ENCODE assay signal across 1 cellular context in the genomic region with DNA sequence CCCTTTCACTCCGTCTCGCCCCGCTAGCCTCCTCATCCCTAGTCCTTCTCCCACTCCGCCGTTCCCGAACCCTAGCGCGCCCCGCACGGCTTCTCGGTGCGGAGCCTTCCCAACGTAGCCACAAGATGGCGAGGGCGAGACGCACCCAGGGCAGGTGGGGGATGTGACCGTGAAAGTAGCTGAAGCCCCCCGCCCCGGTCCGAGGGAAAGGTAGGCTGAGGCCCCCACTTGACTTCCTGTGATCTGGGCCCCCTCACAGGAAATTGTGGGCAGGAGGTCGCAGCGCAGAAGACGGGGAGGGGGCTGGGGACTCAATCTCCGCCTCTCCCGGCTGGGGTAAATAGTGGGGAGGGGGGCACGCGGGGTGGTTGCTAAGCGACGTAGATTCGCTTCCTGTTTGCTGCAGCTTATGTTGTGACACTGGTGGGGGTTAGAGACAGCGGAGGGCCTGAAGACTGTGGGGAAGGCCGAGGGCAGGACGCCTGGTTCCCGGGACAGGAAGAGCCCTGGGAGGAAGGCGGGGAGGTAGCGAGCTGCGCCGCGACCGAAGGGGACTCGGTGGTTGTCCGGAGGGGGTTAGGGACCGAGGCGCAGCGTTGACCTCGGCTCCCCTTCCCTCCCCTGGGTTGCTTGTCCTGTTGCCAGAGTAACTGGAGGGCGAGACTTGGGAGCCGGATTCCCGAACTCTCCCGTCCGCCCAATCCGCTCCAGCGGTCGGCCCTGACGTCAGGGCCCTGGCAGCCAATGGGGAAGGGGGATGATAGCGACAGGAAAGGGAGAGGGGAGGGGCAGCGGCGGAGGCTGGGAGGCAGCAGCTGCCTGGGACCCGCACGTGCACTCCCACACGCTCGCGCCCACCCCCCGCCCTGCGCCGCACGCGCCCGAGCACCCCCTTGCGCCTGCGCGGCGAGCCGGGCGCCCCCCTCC.
TF ChIP-seq lines count a peak whose summit lies in the region.

No MANE protein-coding gene starts in this region.

TF ChIP-seq in K562, 482 proteins besides CTCF, POLR2A, EP300 and RAD21 (continued from another document and continues in another):
- TF ChIP-seq, protein P1, sequence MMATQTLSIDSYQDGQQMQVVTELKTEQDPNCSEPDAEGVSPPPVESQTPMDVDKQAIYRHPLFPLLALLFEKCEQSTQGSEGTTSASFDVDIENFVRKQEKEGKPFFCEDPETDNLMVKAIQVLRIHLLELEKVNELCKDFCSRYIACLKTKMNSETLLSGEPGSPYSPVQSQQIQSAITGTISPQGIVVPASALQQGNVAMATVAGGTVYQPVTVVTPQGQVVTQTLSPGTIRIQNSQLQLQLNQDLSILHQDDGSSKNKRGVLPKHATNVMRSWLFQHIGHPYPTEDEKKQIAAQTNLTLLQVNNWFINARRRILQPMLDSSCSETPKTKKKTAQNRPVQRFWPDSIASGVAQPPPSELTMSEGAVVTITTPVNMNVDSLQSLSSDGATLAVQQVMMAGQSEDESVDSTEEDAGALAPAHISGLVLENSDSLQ (IDR thresholded peaks at IDR 0.05): peak; percentile 42; the same call in 1 of the 2 replicates
- TF ChIP-seq SUPT5H (IDR thresholded peaks at IDR 0.05) (no peak), POLR2B (IDR thresholded peaks at IDR 0.05; ENCODE audit: low read depth, partially characterized antibody) (no peak), ZNF3 (CRISPR knock-in tag; IDR thresholded peaks at IDR 0.05) (no peak), ETV6 (IDR thresholded peaks at IDR 0.05; ENCODE audit: borderline replicate concordance in 1 of 2, low read depth in 2 of 2, low read length in 1 of 2) (no peak), ETV6 (CRISPR knock-in tag; IDR thresholded peaks at IDR 0.05; ENCODE audit: borderline replicate concordance) (no peak), EP400 (IDR thresholded peaks at IDR 0.05) (peak; percentile 24; the same call in 1 of the 2 replicates), MXI1 (IDR thresholded peaks at IDR 0.05; ENCODE audit: low read depth, low read length) (peak; percentile 85), SREBF1 (IDR thresholded peaks at IDR 0.05; ENCODE audit: borderline replicate concordance, low read depth, low read length) (no peak), C11orf30 (IDR thresholded peaks at IDR 0.05; ENCODE audit: low read depth) (no peak), POLR2AphosphoS5 (IDR thresholded peaks at IDR 0.05; ENCODE audit: control insufficient read depth, insufficient read depth, low read depth, low read length) (no peak), CAMTA2 (CRISPR knock-in tag; conservative IDR thresholded peaks at IDR 0.05) (no peak), GABPB2 (CRISPR knock-in tag; conservative IDR thresholded peaks at IDR 0.05) (no peak), CTBP1 (IDR thresholded peaks at IDR 0.05; ENCODE audit: borderline replicate concordance) (peak; percentile 46), ZNF76 (CRISPR knock-in tag; IDR thresholded peaks at IDR 0.05; ENCODE audit: borderline replicate concordance) (no peak), ZNF449 (CRISPR knock-in tag; IDR thresholded peaks at IDR 0.05) (no peak), CREB3 (tag; conservative IDR thresholded peaks at IDR 0.05; ENCODE audit: low read depth) (no peak), BCOR (IDR thresholded peaks at IDR 0.05) (no peak; the same call in 1 of the 2 replicates), HMGXB4 (CRISPR knock-in tag; IDR thresholded peaks at IDR 0.05) (no peak), CLOCK (CRISPR knock-in tag; IDR thresholded peaks at IDR 0.05; ENCODE audit: borderline replicate concordance) (no peak; the same call in 1 of the 2 replicates), IFI16 (CRISPR knock-in tag; IDR thresholded peaks at IDR 0.05) (no peak), ZNF134 (CRISPR knock-in tag; conservative IDR thresholded peaks at IDR 0.05) (no peak), HDAC3 (IDR thresholded peaks at IDR 0.05; ENCODE audit: borderline replicate concordance, partially characterized antibody) (no peak), ARID2 (IDR thresholded peaks at IDR 0.05) (0 out of 2 replicates have a peak, but pooled peaks have one; percentile 9), ELK3 (CRISPR knock-in tag; IDR thresholded peaks at IDR 0.05) (no peak), RCOR1 (IDR thresholded peaks at IDR 0.05; ENCODE audit: borderline replicate concordance in 1 of 2, low read depth in 2 of 2, low read length in 2 of 2) (no peak), NFYB (IDR thresholded peaks at IDR 0.05; ENCODE audit: extremely low read depth, insufficient read length) (peak; percentile 64), ZNF589 (CRISPR knock-in tag; IDR thresholded peaks at IDR 0.05; ENCODE audit: low read depth) (no peak), IRF1 (CRISPR knock-in tag; IDR thresholded peaks at IDR 0.05; ENCODE audit: borderline replicate concordance) (no peak), SRSF3 (IDR thresholded peaks at IDR 0.05; ENCODE audit: insufficient read depth, low read length) (no peak)
- TF ChIP-seq, protein P2, sequence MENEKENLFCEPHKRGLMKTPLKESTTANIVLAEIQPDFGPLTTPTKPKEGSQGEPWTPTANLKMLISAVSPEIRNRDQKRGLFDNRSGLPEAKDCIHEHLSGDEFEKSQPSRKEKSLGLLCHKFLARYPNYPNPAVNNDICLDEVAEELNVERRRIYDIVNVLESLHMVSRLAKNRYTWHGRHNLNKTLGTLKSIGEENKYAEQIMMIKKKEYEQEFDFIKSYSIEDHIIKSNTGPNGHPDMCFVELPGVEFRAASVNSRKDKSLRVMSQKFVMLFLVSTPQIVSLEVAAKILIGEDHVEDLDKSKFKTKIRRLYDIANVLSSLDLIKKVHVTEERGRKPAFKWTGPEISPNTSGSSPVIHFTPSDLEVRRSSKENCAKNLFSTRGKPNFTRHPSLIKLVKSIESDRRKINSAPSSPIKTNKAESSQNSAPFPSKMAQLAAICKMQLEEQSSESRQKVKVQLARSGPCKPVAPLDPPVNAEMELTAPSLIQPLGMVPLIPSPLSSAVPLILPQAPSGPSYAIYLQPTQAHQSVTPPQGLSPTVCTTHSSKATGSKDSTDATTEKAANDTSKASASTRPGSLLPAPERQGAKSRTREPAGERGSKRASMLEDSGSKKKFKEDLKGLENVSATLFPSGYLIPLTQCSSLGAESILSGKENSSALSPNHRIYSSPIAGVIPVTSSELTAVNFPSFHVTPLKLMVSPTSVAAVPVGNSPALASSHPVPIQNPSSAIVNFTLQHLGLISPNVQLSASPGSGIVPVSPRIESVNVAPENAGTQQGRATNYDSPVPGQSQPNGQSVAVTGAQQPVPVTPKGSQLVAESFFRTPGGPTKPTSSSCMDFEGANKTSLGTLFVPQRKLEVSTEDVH (IDR thresholded peaks at IDR 0.05; ENCODE audit: low read depth, partially characterized antibody): no peak
- TF ChIP-seq, protein P3, sequence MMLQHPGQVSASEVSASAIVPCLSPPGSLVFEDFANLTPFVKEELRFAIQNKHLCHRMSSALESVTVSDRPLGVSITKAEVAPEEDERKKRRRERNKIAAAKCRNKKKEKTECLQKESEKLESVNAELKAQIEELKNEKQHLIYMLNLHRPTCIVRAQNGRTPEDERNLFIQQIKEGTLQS (IDR thresholded peaks at IDR 0.05): no peak
- TF ChIP-seq, protein P3 (CRISPR knock-in tag; conservative IDR thresholded peaks at IDR 0.05): no peak
- TF ChIP-seq, protein P4, sequence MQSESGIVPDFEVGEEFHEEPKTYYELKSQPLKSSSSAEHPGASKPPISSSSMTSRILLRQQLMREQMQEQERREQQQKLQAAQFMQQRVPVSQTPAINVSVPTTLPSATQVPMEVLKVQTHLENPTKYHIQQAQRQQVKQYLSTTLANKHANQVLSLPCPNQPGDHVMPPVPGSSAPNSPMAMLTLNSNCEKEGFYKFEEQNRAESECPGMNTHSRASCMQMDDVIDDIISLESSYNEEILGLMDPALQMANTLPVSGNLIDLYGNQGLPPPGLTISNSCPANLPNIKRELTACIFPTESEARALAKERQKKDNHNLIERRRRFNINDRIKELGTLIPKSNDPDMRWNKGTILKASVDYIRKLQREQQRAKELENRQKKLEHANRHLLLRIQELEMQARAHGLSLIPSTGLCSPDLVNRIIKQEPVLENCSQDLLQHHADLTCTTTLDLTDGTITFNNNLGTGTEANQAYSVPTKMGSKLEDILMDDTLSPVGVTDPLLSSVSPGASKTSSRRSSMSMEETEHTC (IDR thresholded peaks at IDR 0.05): peak; percentile 42; the same call in 1 of the 2 replicates
- TF ChIP-seq, protein P5, sequence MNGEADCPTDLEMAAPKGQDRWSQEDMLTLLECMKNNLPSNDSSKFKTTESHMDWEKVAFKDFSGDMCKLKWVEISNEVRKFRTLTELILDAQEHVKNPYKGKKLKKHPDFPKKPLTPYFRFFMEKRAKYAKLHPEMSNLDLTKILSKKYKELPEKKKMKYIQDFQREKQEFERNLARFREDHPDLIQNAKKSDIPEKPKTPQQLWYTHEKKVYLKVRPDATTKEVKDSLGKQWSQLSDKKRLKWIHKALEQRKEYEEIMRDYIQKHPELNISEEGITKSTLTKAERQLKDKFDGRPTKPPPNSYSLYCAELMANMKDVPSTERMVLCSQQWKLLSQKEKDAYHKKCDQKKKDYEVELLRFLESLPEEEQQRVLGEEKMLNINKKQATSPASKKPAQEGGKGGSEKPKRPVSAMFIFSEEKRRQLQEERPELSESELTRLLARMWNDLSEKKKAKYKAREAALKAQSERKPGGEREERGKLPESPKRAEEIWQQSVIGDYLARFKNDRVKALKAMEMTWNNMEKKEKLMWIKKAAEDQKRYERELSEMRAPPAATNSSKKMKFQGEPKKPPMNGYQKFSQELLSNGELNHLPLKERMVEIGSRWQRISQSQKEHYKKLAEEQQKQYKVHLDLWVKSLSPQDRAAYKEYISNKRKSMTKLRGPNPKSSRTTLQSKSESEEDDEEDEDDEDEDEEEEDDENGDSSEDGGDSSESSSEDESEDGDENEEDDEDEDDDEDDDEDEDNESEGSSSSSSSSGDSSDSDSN (IDR thresholded peaks at IDR 0.05; ENCODE audit: borderline replicate concordance in 1 of 2, low read depth in 2 of 2, low read length in 2 of 2): no peak
